10 cellular contexts compared by ENCODE assay signal in genomic region chr10:86178401-86179142, GRCh38.
DNase-seq lines count a peak whose midpoint lies in the region; TF ChIP-seq lines count a peak whose summit lies in the region.
"Had no signal": no experiment of that assay in that cellular context is flagged by ENCODE, and none has a peak within 500 bp of the region (broad histone marks: within the 10 kb centered on the region; RNA-seq: fewer than 3 reads in every experiment).

No MANE protein-coding gene starts in this region.

- H3K4me3 Mint-ChIP-seq in progenitor cell of endocrine pancreas (ENCODE audit: low read depth), result no peak overlapping the region
- H3K4me3 Mint-ChIP-seq: memory B cell had no signal

- DNase-seq in DMS53 (lab: John Stamatoyannopoulos, UW), result peak; percentile 46
- DNase-seq in DMS53 treated with DMSO at 0.1 percent for 48 hours (lab: John Stamatoyannopoulos, UW; ENCODE audit: unreplicated experiment), result no peak
- peak; percentile 67 for DNase-seq in HuH-7 (ENCODE audit: low spot score)
- peak; percentile 11 for DNase-seq in cerebellar cortex (ENCODE audit: low spot score)
- DNase-seq in progenitor cell of endocrine pancreas (ENCODE audit: low spot score, unreplicated experiment), result peak; percentile 35
- DNase-seq in GOT3 (lab: John Stamatoyannopoulos, UW), result no peak
- no peak for DNase-seq in amniotic stem cell (lab: John Stamatoyannopoulos, UW)
- DNase-seq in NCI-H2227 treated with DMSO at 0.1 percent for 48 hours (lab: John Stamatoyannopoulos, UW), result no peak
- DNase-seq: activated naive CD4-positive, alpha-beta T cell treated with Interleukin-2 at 50 U/mL for 16 hours had no signal

- H3K27me3 Mint-ChIP-seq in progenitor cell of endocrine pancreas, result peaks cover 6% of the 10 kb centered on the region

- H3K36me3 Mint-ChIP-seq in progenitor cell of endocrine pancreas (ENCODE audit: insufficient read depth), result no peaks in the 10 kb centered on the region
- H3K36me3 Mint-ChIP-seq: memory B cell had no signal

- no peak overlapping the region for H3K27ac Mint-ChIP-seq in progenitor cell of endocrine pancreas
- H3K27ac Mint-ChIP-seq: memory B cell had no signal

- peak; percentile 67 for TF ChIP-seq CTCF in progenitor cell of endocrine pancreas (IDR thresholded peaks at IDR 0.05; ENCODE audit: unreplicated experiment)

- H3K4me1 Mint-ChIP-seq in progenitor cell of endocrine pancreas (ENCODE audit: low read depth), result no peaks in the 10 kb centered on the region
- H3K4me1 Mint-ChIP-seq: memory B cell had no signal

- no peaks in the 10 kb centered on the region for H3K9me3 Mint-ChIP-seq in progenitor cell of endocrine pancreas (ENCODE audit: low read depth)
- H3K9me3 Mint-ChIP-seq: memory B cell had no signal

Comparison
In these comparisons a context has a peak if more than half of its experiments do, and no peak if none do; other contexts are left out.
1. DNase-seq: peak in DMS53 (single experiment), HuH-7 (single experiment), cerebellar cortex (single experiment) and progenitor cell of endocrine pancreas (single experiment); none in DMS53 treated with DMSO at 0.1 percent for 48 hours (single experiment), GOT3 (single experiment), amniotic stem cell (single experiment) and NCI-H2227 treated with DMSO at 0.1 percent for 48 hours (single experiment).